ENCODE assay signal across 8 cellular contexts in the genomic region with DNA sequence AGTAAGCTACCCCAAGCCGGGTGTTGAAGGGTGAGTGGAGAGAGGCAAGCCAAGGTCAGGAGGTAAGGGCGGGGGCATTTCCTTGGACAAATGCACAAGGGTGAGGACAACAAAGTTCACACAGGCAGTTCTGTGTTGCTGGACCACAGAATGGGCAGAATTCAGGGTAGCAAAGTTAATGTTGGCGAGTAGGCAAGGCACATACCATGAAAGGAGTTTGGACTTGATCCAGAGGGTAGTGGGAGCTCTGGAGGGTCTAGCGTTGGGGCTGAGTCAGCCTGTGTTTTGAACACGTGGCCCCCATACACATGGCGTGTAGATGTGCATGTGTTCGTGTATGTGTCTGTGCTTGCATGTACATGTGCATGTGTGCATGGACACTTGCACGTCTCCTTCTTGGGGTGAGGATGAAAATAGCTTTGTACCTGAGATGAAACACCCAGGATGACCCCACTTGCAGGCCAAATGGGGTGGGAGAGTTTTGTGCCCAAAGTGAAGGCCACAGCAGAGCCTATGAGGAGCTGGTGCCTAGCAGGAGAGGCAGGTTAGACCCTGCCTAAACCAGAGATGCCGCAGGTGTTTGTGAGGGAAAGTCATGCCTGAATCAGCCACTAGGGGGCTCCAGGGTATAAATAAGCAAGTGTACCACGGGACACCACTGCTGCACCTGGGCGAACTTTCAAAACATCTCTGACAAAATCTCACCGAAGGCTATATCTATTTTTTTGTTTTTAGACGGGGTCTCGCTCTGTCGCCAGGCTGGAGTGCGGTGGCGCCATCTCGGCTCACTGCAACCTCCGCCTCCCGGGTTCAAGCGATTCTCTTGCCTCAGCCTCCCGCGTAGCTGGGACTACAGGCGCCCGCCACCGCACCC. TPM values are rescaled to one million over a fixed set of nuclear protein-coding genes. Genes with fewer than 3 reads are reported as not detected.
DNase-seq lines count a peak whose midpoint lies in the region; ATAC-seq and TF ChIP-seq lines count a peak whose summit lies in the region.

No MANE protein-coding gene starts in this region.

- peaks cover 4% of the 10 kb centered on the region for H3F3A ChIP-seq in MM.1S (ENCODE audit: insufficient read depth, low read length)

- H2AFZ ChIP-seq in MM.1S (ENCODE audit: low read length): no peak overlapping the region

- DNase-seq in AG10803 (ENCODE audit: low read depth): peak; percentile 59
- peak; percentile 83 for DNase-seq in GM19238 (ENCODE audit: insufficient read length, low spot score)
- DNase-seq in MM.1S: peak; percentile 95
- DNase-seq in SKM-1 treated with dmso at 0.1 percent for 144 hours (lab: John Stamatoyannopoulos, UW; ENCODE audit: unreplicated experiment): peak; percentile 75
- DNase-seq in activated naive CD4-positive, alpha-beta T cell treated with anti-CD3 and anti-CD28 coated beads, Interleukin-2, amount 50 U/mL, for 16 hours: peak; percentile 83
- no peak for DNase-seq in Right ventricle myocardium inferior (ENCODE audit: missing footprints)
- DNase-seq in psoas muscle: peak; percentile 73 to 80
- DNase-seq in putamen (ENCODE audit: low spot score): no peak

- H3K4me1 ChIP-seq in MM.1S (ENCODE audit: low read length) (peaks cover 6% of the 10 kb centered on the region), psoas muscle (no peaks in the 10 kb centered on the region)

- 62 to 70% (median 63%) methylated on average over 26 of the region's 26 CpGs for WGBS in psoas muscle, 3 donors

- H3K27ac ChIP-seq in MM.1S (ENCODE audit: low read length) (no peak overlapping the region), psoas muscle (no peak overlapping the region)

- no peaks in the 10 kb centered on the region for H4K20me1 ChIP-seq in MM.1S (ENCODE audit: insufficient read depth, low read length)

- H3K9me3 ChIP-seq in MM.1S (replicated peaks; ENCODE audit: insufficient read depth, low read length) (no peaks in the 10 kb centered on the region), psoas muscle (no peaks in the 10 kb centered on the region)

- intact Hi-C loops in Right ventricle myocardium inferior (cut with DNase I): loop anchor here (1.0 to 5.0 kb wide), 2 partner anchors 160 to 189 kb away; a partner anchor contains a TSS
- intact Hi-C loops in psoas muscle (cut with DNase I): loop anchor here (1.0 to 10.0 kb wide), 6 partner anchors 62 to 190 kb away; a partner anchor contains a TSS

- H3K27me3 ChIP-seq in MM.1S (replicated peaks; ENCODE audit: insufficient read depth, low read length): no peaks in the 10 kb centered on the region
- H3K27me3 ChIP-seq in psoas muscle (ENCODE audit: insufficient read depth in 3 of 3, low read length in 2 of 3): no peaks in the 10 kb centered on the region

- ATAC-seq in Right ventricle myocardium inferior (peak; percentile 66), psoas muscle (peak; percentile 74 to 85 (median 82))

- no peaks in the 10 kb centered on the region for H3K79me2 ChIP-seq in MM.1S (ENCODE audit: low read length)

- H3K4me3 ChIP-seq in AG10803 (ENCODE audit: low read length) (no peak overlapping the region), MM.1S (ENCODE audit: low read length) (no peak overlapping the region), psoas muscle (no peak overlapping the region)

- H3K9ac ChIP-seq in MM.1S (ENCODE audit: low read length): no peak overlapping the region

- peak overlapping the region; percentile 12; the same call in 1 of the 2 replicates for H3K4me2 ChIP-seq in MM.1S (ENCODE audit: low read depth, low read length)

- H3K36me3 ChIP-seq in MM.1S (replicated peaks; ENCODE audit: insufficient read depth, low read length): no peaks in the 10 kb centered on the region
- no peaks in the 10 kb centered on the region for H3K36me3 ChIP-seq in psoas muscle (ENCODE audit: insufficient read depth in 1 of 2, low read depth in 1 of 2)

- peak; percentile 81 for TF ChIP-seq CTCF in AG10803 (conservative IDR thresholded peaks at IDR 0.05; ENCODE audit: low read length)
- peak; percentile 93 for TF ChIP-seq CTCF in MM.1S (IDR thresholded peaks at IDR 0.05; ENCODE audit: low read length)
- peak; percentile 90 for TF ChIP-seq CTCF in psoas muscle (IDR thresholded peaks at IDR 0.05)

- no peaks in the 10 kb centered on the region for H3K9me2 ChIP-seq in MM.1S (replicated peaks; ENCODE audit: insufficient read depth, low read length)

RNA-seq across cellular contexts. Expression of a gene that starts 21.8 kb away (rescaled TPM):
- 13.5 TPM for total RNA-seq in Right ventricle myocardium inferior
- 1 to 10 TPM; 3.5 to 7.5 (median 5.8) TPM for total RNA-seq in psoas muscle
- polyA plus RNA-seq in psoas muscle: 10 to 100 TPM in 1 of 3 donors, 1 to 10 TPM in 2; 4.6 to 15.6 (median 5.2) TPM

Comparison
In these comparisons a context has a peak if more than half of its experiments do, and no peak if none do; other contexts are left out.
1. DNase-seq: peak in AG10803 (single experiment), GM19238 (single experiment), MM.1S (single experiment), SKM-1 treated with dmso at 0.1 percent for 144 hours (single experiment), activated naive CD4-positive, alpha-beta T cell treated with anti-CD3 and anti-CD28 coated beads, Interleukin-2, amount 50 U/mL, for 16 hours (single experiment) and psoas muscle (2 of 2); none in Right ventricle myocardium inferior (single experiment) and putamen (single experiment).
2. Peak in every context shown above with its lines, with median percentiles within 50 percentile points of each other: CTCF ChIP-seq.